Comparison of ENCODE assay signal across 10 cellular contexts in the genomic region with DNA sequence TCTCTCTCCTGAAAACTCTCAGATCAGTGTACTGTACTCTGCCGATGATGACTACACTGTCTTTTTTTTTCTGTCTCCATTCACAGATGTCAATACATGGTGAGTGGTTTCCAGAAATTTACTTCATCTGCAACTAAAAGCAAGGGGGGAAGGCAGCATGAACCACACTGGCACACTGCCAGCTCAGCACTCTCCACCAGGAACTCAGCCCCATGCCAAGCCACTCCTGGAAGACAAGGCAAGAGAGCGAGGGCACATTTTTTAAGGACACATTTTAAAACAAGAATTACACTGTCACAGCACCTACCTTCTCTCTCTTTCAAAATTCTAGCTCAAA.
DNase-seq lines count a peak whose midpoint lies in the region; ATAC-seq and TF ChIP-seq lines count a peak whose summit lies in the region.
"Had no signal": no experiment of that assay in that cellular context is flagged by ENCODE, and none has a peak within 500 bp of the region (broad histone marks: within the 10 kb centered on the region; RNA-seq: fewer than 3 reads in every experiment).

No MANE protein-coding gene starts in this region.

- H3K9me3 Mint-ChIP-seq in osteocyte (ENCODE audit: unreplicated experiment) = peaks cover 3% of the 10 kb centered on the region
- H3K9me3 Mint-ChIP-seq in activated CD8-positive, alpha-beta memory T cell treated with anti-CD3 and anti-CD28 coated beads, Interleukin-2, amount 10 ng/mL, durations not matched to agents 7 days and 5 days (ENCODE audit: low read depth) = no peaks in the 10 kb centered on the region
- H3K9me3 Mint-ChIP-seq: natural killer cell treated with Interleukin-12 subunit alpha and Interleukin-12 subunit beta and Interleukin-15 and Interleukin-18, amount 100 ng/mL, for 72 hours; stimulated activated effector memory CD8-positive, alpha-beta T cell treated with anti-CD3 and anti-CD28 coated beads, Interleukin-12 subunit alpha, Interleukin-12 subunit beta, amount 100 ng/mL, for 72 hours had no signal

- no peaks in the 10 kb centered on the region for H3K36me3 Mint-ChIP-seq in osteocyte (ENCODE audit: unreplicated experiment)
- H3K36me3 Mint-ChIP-seq in activated CD8-positive, alpha-beta memory T cell treated with anti-CD3 and anti-CD28 coated beads, Interleukin-2, amount 10 ng/mL, durations not matched to agents 7 days and 5 days = no peaks in the 10 kb centered on the region
- H3K36me3 Mint-ChIP-seq: natural killer cell treated with Interleukin-12 subunit alpha and Interleukin-12 subunit beta and Interleukin-15 and Interleukin-18, amount 100 ng/mL, for 72 hours; stimulated activated effector memory CD8-positive, alpha-beta T cell treated with anti-CD3 and anti-CD28 coated beads, Interleukin-12 subunit alpha, Interleukin-12 subunit beta, amount 100 ng/mL, for 72 hours had no signal

- in situ Hi-C loops in G401 (cut with HindIII; ENCODE audit: low sequenced_read_pairs) = no loop called here

- H3K27me3 Mint-ChIP-seq in osteocyte (ENCODE audit: unreplicated experiment) = no peaks in the 10 kb centered on the region
- H3K27me3 Mint-ChIP-seq in activated CD8-positive, alpha-beta memory T cell treated with anti-CD3 and anti-CD28 coated beads, Interleukin-2, amount 10 ng/mL, durations not matched to agents 7 days and 5 days = peaks cover 38% of the 10 kb centered on the region

- peaks cover 57% of the 10 kb centered on the region for H3K4me1 Mint-ChIP-seq in osteocyte (ENCODE audit: unreplicated experiment)
- H3K4me1 Mint-ChIP-seq in activated CD8-positive, alpha-beta memory T cell treated with anti-CD3 and anti-CD28 coated beads, Interleukin-2, amount 10 ng/mL, durations not matched to agents 7 days and 5 days = no peaks in the 10 kb centered on the region
- H3K4me1 Mint-ChIP-seq: stimulated activated effector memory CD8-positive, alpha-beta T cell treated with anti-CD3 and anti-CD28 coated beads, Interleukin-12 subunit alpha, Interleukin-12 subunit beta, amount 100 ng/mL, for 72 hours had no signal

- H3K27ac Mint-ChIP-seq in osteocyte (ENCODE audit: unreplicated experiment) = peak overlapping the region; percentile 95
- H3K27ac Mint-ChIP-seq in activated CD8-positive, alpha-beta memory T cell treated with anti-CD3 and anti-CD28 coated beads, Interleukin-2, amount 10 ng/mL, durations not matched to agents 7 days and 5 days = no peak overlapping the region
- H3K27ac Mint-ChIP-seq: natural killer cell treated with Interleukin-12 subunit alpha and Interleukin-12 subunit beta and Interleukin-15 and Interleukin-18, amount 100 ng/mL, for 72 hours; stimulated activated effector memory CD8-positive, alpha-beta T cell treated with anti-CD3 and anti-CD28 coated beads, Interleukin-12 subunit alpha, Interleukin-12 subunit beta, amount 100 ng/mL, for 72 hours had no signal

- CTCF ChIA-PET in activated CD8-positive, alpha-beta memory T cell treated with anti-CD3 and anti-CD28 coated beads, Interleukin-2, amount 10 ng/mL, durations not matched to agents 7 days and 5 days (lab: Charles Lee) = no interaction called here

- ATAC-seq in activated CD8-positive, alpha-beta memory T cell treated with anti-CD3 and anti-CD28 coated beads, Interleukin-2, amount 10 ng/mL, durations not matched to agents 7 days and 5 days = no peak
- ATAC-seq in HG03521 (IDR thresholded peaks at IDR 0.05; ENCODE audit: unreplicated experiment) = no peak
- ATAC-seq: natural killer cell treated with Interleukin-12 subunit alpha and Interleukin-12 subunit beta and Interleukin-15 and Interleukin-18, amount 100 ng/mL, for 72 hours; stimulated activated effector memory CD8-positive, alpha-beta T cell treated with anti-CD3 and anti-CD28 coated beads, Interleukin-12 subunit alpha, Interleukin-12 subunit beta, amount 100 ng/mL, for 72 hours had no signal

- TF ChIP-seq CTCF in osteocyte (IDR thresholded peaks at IDR 0.05) = no peak

- peak overlapping the region; percentile 3 for H3K4me3 Mint-ChIP-seq in osteocyte (ENCODE audit: unreplicated experiment)
- no peak overlapping the region for H3K4me3 Mint-ChIP-seq in activated CD8-positive, alpha-beta memory T cell treated with anti-CD3 and anti-CD28 coated beads, Interleukin-2, amount 10 ng/mL, durations not matched to agents 7 days and 5 days
- H3K4me3 Mint-ChIP-seq: natural killer cell treated with Interleukin-12 subunit alpha and Interleukin-12 subunit beta and Interleukin-15 and Interleukin-18, amount 100 ng/mL, for 72 hours; stimulated activated effector memory CD8-positive, alpha-beta T cell treated with anti-CD3 and anti-CD28 coated beads, Interleukin-12 subunit alpha, Interleukin-12 subunit beta, amount 100 ng/mL, for 72 hours had no signal

- DNase-seq in G401 (ENCODE audit: low spot score) (peak; percentile 17), NCI-H2171 treated with DMSO at 0.1 percent for 48 hours (lab: John Stamatoyannopoulos, UW) (peak; percentile 90), dedifferentiated amniotic fluid mesenchymal stem cell (ENCODE audit: extremely low spot score) (peak; percentile 24), osteocyte (ENCODE audit: extremely low spot score, unreplicated experiment) (peak; percentile 84), mesenteric fat pad (ENCODE audit: low spot score) (no peak)
- no peak for DNase-seq in activated CD8-positive, alpha-beta memory T cell treated with anti-CD3 and anti-CD28 coated beads, Interleukin-2, amount 10 ng/mL, durations not matched to agents 7 days and 5 days
- DNase-seq in activated CD4-positive, alpha-beta T cell treated with anti-CD3 and anti-CD28 coated beads, Interleukin-2, amount 50 U/mL, for 48 hours = no peak

Comparison
In these comparisons a context has a peak if more than half of its experiments do, and no peak if none do; other contexts are left out.
1. DNase-seq: peak in G401 (single experiment), NCI-H2171 treated with DMSO at 0.1 percent for 48 hours (single experiment), dedifferentiated amniotic fluid mesenchymal stem cell (single experiment) and osteocyte (single experiment); none in mesenteric fat pad (single experiment), activated CD8-positive, alpha-beta memory T cell treated with anti-CD3 and anti-CD28 coated beads, Interleukin-2, amount 10 ng/mL, durations not matched to agents 7 days and 5 days (single experiment) and activated CD4-positive, alpha-beta T cell treated with anti-CD3 and anti-CD28 coated beads, Interleukin-2, amount 50 U/mL, for 48 hours (0 of 2).